Comparison of ENCODE assay signal across 9 cellular contexts in the genomic region with DNA sequence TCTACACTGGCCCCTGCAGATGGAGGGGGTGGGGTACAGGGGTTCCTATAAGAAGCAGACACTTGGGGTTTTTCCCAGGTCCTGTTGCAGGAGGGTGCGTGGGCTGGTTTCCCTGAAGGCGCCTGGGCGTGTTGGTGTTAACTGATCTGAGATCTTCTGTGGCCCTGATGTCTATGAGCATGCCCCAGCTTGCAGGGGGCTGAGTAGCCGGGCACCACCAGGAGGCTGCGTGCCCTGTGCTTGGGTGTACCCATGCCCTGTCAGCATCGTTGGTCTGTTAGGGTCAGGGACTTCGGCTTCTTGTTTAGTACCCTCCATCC. TPM values are rescaled to one million over a fixed set of nuclear protein-coding genes. Genes with fewer than 3 reads are reported as not detected.
DNase-seq lines count a peak whose midpoint lies in the region; ATAC-seq, FAIRE-seq and TF ChIP-seq lines count a peak whose summit lies in the region.
"Had no signal": no experiment of that assay in that cellular context is flagged by ENCODE, and none has a peak within 500 bp of the region (broad histone marks: within the 10 kb centered on the region; RNA-seq: fewer than 3 reads in every experiment).

No MANE protein-coding gene starts in this region.

- DNase-seq in heart right ventricle = no peak
- no peak for DNase-seq in left cardiac atrium
- peak; percentile 96 for DNase-seq in bronchial epithelial cell (ENCODE audit: low read depth)
- DNase-seq in upper lobe of right lung = no peak
- DNase-seq in aorta = no peak
- DNase-seq: Karpas-422 had no signal

- ATAC-seq in heart right ventricle (no peak), left cardiac atrium (no peak), upper lobe of right lung (no peak), HG03378 (IDR thresholded peaks at IDR 0.05; ENCODE audit: unreplicated experiment) (no peak), aorta (ENCODE audit: low FRiP score) (no peak), HG03520 (IDR thresholded peaks at IDR 0.05; ENCODE audit: unreplicated experiment) (no peak)

- H3K36me3 ChIP-seq in heart right ventricle (peaks cover 0 to 72% (median 29%) of the 10 kb centered on the region in 9 donors), bronchial epithelial cell (ENCODE audit: control insufficient read depth, insufficient read depth, low read length) (peaks cover 44% of the 10 kb centered on the region), muscle layer of duodenum (ENCODE audit: control insufficient read depth in 1 of 2, insufficient read depth in 2 of 2, low read length in 2 of 2) (peaks cover 30 to 49% of the 10 kb centered on the region in 2 donors), upper lobe of right lung (peaks cover 45% of the 10 kb centered on the region), aorta (ENCODE audit: control insufficient read depth in 1 of 2, insufficient read depth in 2 of 2, low read length in 1 of 2) (peaks cover 0 to 9% of the 10 kb centered on the region in 2 donors)

- 72 to 81% methylated on average over 7 of the region's 7 CpGs for WGBS in heart right ventricle, 2 donors
- WGBS in aorta, 2 donors = 68 to 81% methylated on average over 7 of the region's 7 CpGs

- no peak for TF ChIP-seq CTCF in heart right ventricle (IDR thresholded peaks at IDR 0.05)
- TF ChIP-seq CTCF in bronchial epithelial cell (IDR thresholded peaks at IDR 0.05; ENCODE audit: insufficient read depth, low read length, severe bottlenecking) = no peak
- TF ChIP-seq CTCF in upper lobe of right lung (IDR thresholded peaks at IDR 0.05) = no peak

- peaks cover 55 to 96% (median 88%) of the 10 kb centered on the region in 9 donors for H3K4me1 ChIP-seq in heart right ventricle
- H3K4me1 ChIP-seq in muscle layer of duodenum (ENCODE audit: control insufficient read depth in 1 of 2, insufficient read depth in 2 of 2, low read length in 2 of 2) = peaks cover 40 to 70% of the 10 kb centered on the region in 2 donors
- peaks cover 80% of the 10 kb centered on the region for H3K4me1 ChIP-seq in upper lobe of right lung
- no peaks in the 10 kb centered on the region for H3K4me1 ChIP-seq in aorta (ENCODE audit: control insufficient read depth in 1 of 2, insufficient read depth in 2 of 2, low read length in 2 of 2)

- FAIRE-seq in bronchial epithelial cell (lab: Jason Lieb, UNC) = no peak

- peak overlapping the region; percentile 3 to 95 (median 66) for H3K27ac ChIP-seq in heart right ventricle
- peak overlapping the region; percentile 54 for H3K27ac ChIP-seq in muscle layer of duodenum (ENCODE audit: low read length)
- peak overlapping the region; percentile 25 for H3K27ac ChIP-seq in upper lobe of right lung
- H3K27ac ChIP-seq in aorta (ENCODE audit: low read depth in 1 of 2, low read length in 2 of 2) = peak overlapping the region in 1 of 2 donors; percentile 1

- H3K4me3 ChIP-seq in heart right ventricle (no peak overlapping the region), bronchial epithelial cell (ENCODE audit: low read depth, low read length) (no peak overlapping the region), muscle layer of duodenum (ENCODE audit: low read depth in 1 of 2, low read length in 2 of 2) (no peak overlapping the region), upper lobe of right lung (no peak overlapping the region), aorta (ENCODE audit: low read length in 2 of 2) (no peak overlapping the region)

- intact Hi-C loops in heart right ventricle (cut with DNase I) = loop anchor here in 1 of 10 donors (5.0 kb wide), 1 partner anchor 47 kb away; no protein-coding TSS in a partner anchor
- intact Hi-C loops in left cardiac atrium (cut with DNase I) = no loop called here
- intact Hi-C loops in upper lobe of right lung (cut with DNase I) = no loop called here
- intact Hi-C loops in aorta (cut with DNase I) = no loop called here

- H3K27me3 ChIP-seq in heart right ventricle (no peaks in the 10 kb centered on the region), bronchial epithelial cell (ENCODE audit: control insufficient read depth, insufficient read depth, low read length) (no peaks in the 10 kb centered on the region), muscle layer of duodenum (ENCODE audit: low read depth, low read length) (no peaks in the 10 kb centered on the region), upper lobe of right lung (no peaks in the 10 kb centered on the region), aorta (ENCODE audit: control insufficient read depth in 1 of 2, insufficient read depth in 2 of 2, low read length in 1 of 2) (no peaks in the 10 kb centered on the region)

- H3K9me3 ChIP-seq in heart right ventricle = no peaks in the 10 kb centered on the region
- no peaks in the 10 kb centered on the region for H3K9me3 ChIP-seq in muscle layer of duodenum (ENCODE audit: control insufficient read depth in 1 of 2, low read length in 2 of 2)
- no peaks in the 10 kb centered on the region for H3K9me3 ChIP-seq in upper lobe of right lung
- H3K9me3 ChIP-seq in aorta (ENCODE audit: control insufficient read depth, low read length) = no peaks in the 10 kb centered on the region

RNA-seq across cellular contexts. Expression of gene CAPN12, which starts 45.3 kb away (rescaled TPM):
- total RNA-seq in heart right ventricle (1 to 10 TPM in 2 of 10 donors, under 1 TPM in 8; 0.15 to 1.5 (median 0.59) TPM), left cardiac atrium (under 1 TPM; 0.77 to 0.81 TPM), bronchial epithelial cell (6.6 and 6.8 TPM in 2 replicates), upper lobe of right lung (14.4 TPM), aorta (1 to 10 TPM; 1.9 to 2.8 TPM)
- polyA plus RNA-seq in heart right ventricle (1 to 10 TPM; 1.1 to 3.6 TPM), aorta (1 to 10 TPM; 1.0 to 4.5 TPM)

RNA-seq across cellular contexts. Expression of gene ACTN4, which starts 51.5 kb away (rescaled TPM):
- total RNA-seq in heart right ventricle (100 to 1,000 TPM; 129 to 291 (median 149) TPM), left cardiac atrium (100 to 1,000 TPM; 160 to 333 TPM), bronchial epithelial cell (130 and 135 TPM in 2 replicates), upper lobe of right lung (565 TPM), aorta (1,000 to 10,000 TPM in 1 of 2 donors, 100 to 1,000 TPM in 1; 794 to 1,985 TPM)
- polyA plus RNA-seq in heart right ventricle (100 to 1,000 TPM in 1 of 2 donors, 10 to 100 TPM in 1; 92.4 to 189 TPM), aorta (100 to 1,000 TPM; 111 to 163 TPM)
